In the genomic region with DNA sequence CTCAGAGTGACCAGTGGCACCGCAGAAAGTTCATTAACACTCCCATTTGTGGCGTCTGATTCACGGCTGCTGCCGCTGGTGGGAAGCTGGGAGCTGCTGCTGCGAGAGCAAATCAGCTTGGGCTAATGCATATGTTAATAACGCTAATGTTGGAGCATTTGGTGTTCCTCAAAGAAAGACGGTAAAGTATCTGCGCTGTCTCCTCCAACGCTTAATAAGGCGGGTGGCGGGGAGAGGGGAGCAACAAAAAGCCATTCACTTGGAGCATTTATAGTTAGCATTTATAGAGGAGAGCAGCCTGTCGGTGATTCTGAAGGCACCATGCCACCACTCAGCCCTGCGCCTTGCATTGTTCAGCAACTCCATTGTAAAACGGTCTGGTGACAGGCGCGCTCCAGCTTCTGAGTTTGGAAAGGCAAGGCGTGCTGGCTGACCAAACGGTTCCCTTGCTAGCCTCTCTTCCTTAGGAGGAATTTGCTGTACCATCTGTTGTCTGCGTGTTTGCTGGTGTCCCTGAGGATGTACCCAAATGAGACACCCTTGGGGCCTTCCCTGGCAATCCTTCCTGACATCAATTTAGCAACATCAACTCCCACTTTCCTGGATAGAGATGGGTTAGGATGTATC, we compare ENCODE assay signal across 17 cellular contexts.
"Had no signal": no experiment of that assay in that cellular context is flagged by ENCODE, and none has a peak within 500 bp of the region (broad histone marks: within the 10 kb centered on the region; RNA-seq: fewer than 3 reads in every experiment).

No MANE protein-coding gene starts in this region.

- H3K27ac ChIP-seq: heart left ventricle, skin epidermis, stomach, thoracic aorta, transverse colon had no signal

- DNase-seq: central memory CD4-positive, alpha-beta T cell; cortex of kidney; effector memory CD8-positive, alpha-beta T cell; foreskin melanocyte; heart left ventricle; islet precursor cell; mammary epithelial cell; mucosa of descending colon; naive thymus-derived CD8-positive, alpha-beta T cell; stimulated activated CD4-positive, alpha-beta T cell treated with anti-CD3 and anti-CD28 coated beads, Interleukin-12 subunit alpha, Interleukin-12 subunit beta, amount 100 ng/mL, for 4 hours; stimulated activated naive CD4-positive, alpha-beta T cell; stomach; transverse colon had no signal

- H3K27me3 ChIP-seq: heart left ventricle, stomach, transverse colon had no signal

- ATAC-seq: effector memory CD8-positive, alpha-beta T cell; heart left ventricle; left lobe of liver; mucosa of descending colon; naive thymus-derived CD8-positive, alpha-beta T cell; sciatic nerve had no signal

- H3K27ac Mint-ChIP-seq: naive thymus-derived CD8-positive, alpha-beta T cell had no signal

- H3K4me3 ChIP-seq: heart left ventricle, mucosa of descending colon, skin epidermis, stomach, thoracic aorta, transverse colon had no signal

- H3K4me1 ChIP-seq: heart left ventricle, stomach had no signal

- H3K36me3 Mint-ChIP-seq: naive thymus-derived CD8-positive, alpha-beta T cell had no signal

- H3K36me3 ChIP-seq: heart left ventricle, stomach, thoracic aorta, transverse colon had no signal

- H3K27me3 Mint-ChIP-seq: effector memory CD8-positive, alpha-beta T cell had no signal

- H3K4me1 Mint-ChIP-seq: naive thymus-derived CD8-positive, alpha-beta T cell had no signal

- H3K9me3 ChIP-seq: heart left ventricle, mucosa of descending colon, stomach, thoracic aorta, transverse colon had no signal

- H3K4me3 Mint-ChIP-seq: effector memory CD8-positive, alpha-beta T cell had no signal
